24 cellular contexts compared by ENCODE assay signal in the genomic region with DNA sequence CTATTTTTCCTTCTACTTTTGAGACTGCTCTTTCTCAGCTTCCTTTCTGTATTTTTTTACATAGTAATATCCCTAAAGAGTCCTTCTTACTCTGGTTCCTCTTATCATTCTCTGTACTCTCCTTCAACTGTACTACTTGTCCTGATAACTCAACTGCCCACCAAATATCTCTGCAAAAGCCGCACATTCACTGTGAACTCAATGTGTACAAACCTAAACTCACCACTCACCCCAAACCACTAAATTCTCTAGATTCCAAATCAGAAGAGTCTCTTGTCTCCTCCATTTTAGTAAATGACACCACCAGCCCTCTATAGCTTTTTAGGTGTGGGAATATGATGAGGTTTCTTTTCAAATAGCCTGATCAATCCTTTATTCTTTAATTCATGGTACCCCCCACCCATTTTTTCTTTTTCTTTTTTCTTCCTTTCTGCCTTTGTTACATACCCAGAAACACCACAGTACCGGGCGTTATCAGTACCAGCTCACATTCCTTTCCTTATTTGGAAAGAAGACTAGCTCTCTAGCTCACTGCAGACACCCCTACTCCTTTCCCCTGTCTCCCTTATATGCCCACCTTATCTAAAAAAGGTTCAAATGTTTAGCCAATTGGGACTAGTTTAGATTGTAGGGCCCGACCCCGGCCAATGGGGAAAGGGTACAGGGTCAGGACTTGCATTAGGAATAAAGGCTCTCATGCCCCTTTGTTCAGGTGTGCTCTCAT.
DNase-seq lines count a peak whose midpoint lies in the region; ATAC-seq, FAIRE-seq and TF ChIP-seq lines count a peak whose summit lies in the region.
"Had no signal": no experiment of that assay in that cellular context is flagged by ENCODE, and none has a peak within 500 bp of the region (broad histone marks: within the 10 kb centered on the region; RNA-seq: fewer than 3 reads in every experiment).

No MANE protein-coding gene starts in this region.

- no peaks in the 10 kb centered on the region for H3K9me3 ChIP-seq in HUES64 (ENCODE audit: insufficient read depth, low read depth, low read length)
- H3K9me3 ChIP-seq in K562 (replicated peaks; ENCODE audit: control insufficient read depth, insufficient read depth, low read depth, low read length), result no peaks in the 10 kb centered on the region
- H3K9me3 ChIP-seq: BLaER1, SJSA1, suprapubic skin, uterus had no signal

- no peak for FAIRE-seq in K562 (lab: Jason Lieb, UNC)

- ATAC-seq in K562, result no peak
- ATAC-seq in GM18907 (IDR thresholded peaks at IDR 0.05; ENCODE audit: unreplicated experiment), result no peak
- no peak for ATAC-seq in HG02884 (IDR thresholded peaks at IDR 0.05; ENCODE audit: unreplicated experiment)
- ATAC-seq: activated CD8-positive, alpha-beta memory T cell treated with anti-CD3 and anti-CD28 coated beads, Interleukin-2, amount 10 ng/mL, durations not matched to agents 7 days and 5 days; left lobe of liver had no signal

- no peak overlapping the region for H3K4me3 ChIP-seq in HUES64 (ENCODE audit: low read length)
- H3K4me3 ChIP-seq in K562, result no peak overlapping the region
- no peak overlapping the region for H3K4me3 ChIP-seq in mesendoderm (ENCODE audit: low read length)
- H3K4me3 ChIP-seq: SJSA1, suprapubic skin, uterus had no signal

- H3K4me1 ChIP-seq in HUES64 (ENCODE audit: insufficient read depth, low read length), result peaks cover 27% of the 10 kb centered on the region
- H3K4me1 ChIP-seq in K562 (replicated peaks in 1 of 2; ENCODE audit: control insufficient read depth in 2 of 2, insufficient read depth in 2 of 2, low read length in 2 of 2), result peaks cover 9 to 11% of the 10 kb centered on the region in 2 experiments; a peak in 3 of 5 replicates
- peaks cover 11% of the 10 kb centered on the region for H3K4me1 ChIP-seq in mesendoderm (ENCODE audit: control insufficient read depth, low read depth, low read length)
- H3K4me1 ChIP-seq: SJSA1, uterus had no signal

- H2BK120ac ChIP-seq in mesendoderm (ENCODE audit: low read depth, low read length), result peak overlapping the region; percentile 98

- H4K5ac ChIP-seq in mesendoderm (ENCODE audit: low read length), result no peak overlapping the region

- WGBS in HUES64, result 75% methylated on average over 5 of the region's 5 CpGs
- 6% methylated on average over 3 of the region's 5 CpGs for WGBS in K562 (ENCODE audit: insufficient coverage, low coverage, missing lambda C conversion rate)
- 100% methylated on average over 1 of the region's 5 CpGs for WGBS in mesendoderm (ENCODE audit: extremely low coverage, insufficient coverage, low lambda C conversion rate)

- H3K18ac ChIP-seq in mesendoderm (ENCODE audit: low read length), result peak overlapping the region; percentile 87

- intact Hi-C loops in Calu3 (cut with micrococcal nuclease; ENCODE audit: unreplicated experiment), result no loop called here
- intact Hi-C loops in K562 (cut with micrococcal nuclease), result loop anchor here (1.0 kb wide), 1 partner anchor 23 kb away; no protein-coding TSS in a partner anchor

- TF ChIP-seq CTCF in Calu3 (IDR thresholded peaks at IDR 0.05; ENCODE audit: unreplicated experiment) (no peak), K562 (IDR thresholded peaks at IDR 0.05 in 2 of 3, conservative IDR thresholded peaks at IDR 0.05 in 1 of 3; ENCODE audit: insufficient read depth in 2 of 3, low read depth in 1 of 3, low read length in 3 of 3) (no peak)

- in situ Hi-C loops in K562 (cut with MboI), result no loop called here

- CTCF ChIA-PET in Calu3 (lab: Charles Lee), result no interaction called here
- CTCF ChIA-PET in K562 (lab: Yijun Ruan, JAX; ENCODE audit: low intra/inter-chr PET ratio), result no interaction called here

- TF ChIP-seq POLR2A in K562 (conservative IDR thresholded peaks at IDR 0.05), result no peak

- no peaks in the 10 kb centered on the region for H3K79me1 ChIP-seq in mesendoderm (ENCODE audit: low read length)

- H3K27ac ChIP-seq in HUES64 (ENCODE audit: low read depth, low read length) (peak overlapping the region; percentile 82), K562 (ENCODE audit: extremely low read depth, low read depth, low read length) (no peak overlapping the region), mesendoderm (ENCODE audit: low read depth, low read length) (peak overlapping the region; percentile 58)
- H3K27ac ChIP-seq: BLaER1, brain microvascular endothelial cell, SJSA1, suprapubic skin, uterus had no signal

- peak overlapping the region; percentile 86 for H3K27ac Mint-ChIP-seq in Calu3 (ENCODE audit: unreplicated experiment)
- H3K27ac Mint-ChIP-seq: activated CD4-positive, alpha-beta T cell treated with anti-CD3 and anti-CD28 coated beads, Interleukin-2, amount 10 ng/mL, durations not matched to agents 7 days and 5 days; activated CD8-positive, alpha-beta memory T cell treated with anti-CD3 and anti-CD28 coated beads, Interleukin-2, amount 10 ng/mL, durations not matched to agents 7 days and 5 days; activated naive CD8-positive, alpha-beta T cell treated with anti-CD3 and anti-CD28 coated beads for 36 hours; T-helper 1 cell treated with Interleukin-12 subunit alpha and Interleukin-12 subunit beta and Interleukin-4 antibody, amounts not matched to agents 30 μg/mL and 1 μg/mL, for 36 hours had no signal

- no peaks in the 10 kb centered on the region for H4K20me1 ChIP-seq in K562 (replicated peaks; ENCODE audit: control insufficient read depth, insufficient read depth, low read length)
- H4K20me1 ChIP-seq: BLaER1 had no signal

- H3K4ac ChIP-seq in mesendoderm (ENCODE audit: low read depth, low read length), result no peak overlapping the region

- H3K27me3 Mint-ChIP-seq in Calu3 (ENCODE audit: unreplicated experiment), result no peaks in the 10 kb centered on the region
- H3K27me3 Mint-ChIP-seq: activated naive CD8-positive, alpha-beta T cell treated with anti-CD3 and anti-CD28 coated beads for 36 hours had no signal

- peak overlapping the region; percentile 22 for H2BK5ac ChIP-seq in mesendoderm (ENCODE audit: low read length)

- no peaks in the 10 kb centered on the region for H3K36me3 ChIP-seq in HUES64 (ENCODE audit: insufficient read depth, low read length)
- H3K36me3 ChIP-seq in K562 (ENCODE audit: control insufficient read depth, insufficient read depth, low read length), result no peaks in the 10 kb centered on the region
- no peaks in the 10 kb centered on the region for H3K36me3 ChIP-seq in mesendoderm (ENCODE audit: control insufficient read depth, insufficient read depth, low read length)
- H3K36me3 ChIP-seq: BLaER1, brain microvascular endothelial cell, SJSA1, suprapubic skin, uterus had no signal

- BruUV-seq in Calu3 (replicated peaks; lab: Mats Ljungman, UMichigan) (no TSS peak), K562 (replicated peaks; lab: Mats Ljungman, UMichigan) (no TSS peak)

- H3K23ac ChIP-seq in mesendoderm (ENCODE audit: low read length), result no peak overlapping the region

- H3K9ac ChIP-seq in HUES64 (ENCODE audit: low read depth, low read length) (peak overlapping the region; percentile 52; the same call in 1 of the 2 replicates), K562 (ENCODE audit: insufficient read depth in 1 of 2, low read depth in 2 of 2, low read length in 2 of 2) (no peak overlapping the region), mesendoderm (ENCODE audit: low read length) (no peak overlapping the region)
- H3K9ac ChIP-seq: BLaER1 had no signal

- no peak overlapping the region for H2AK5ac ChIP-seq in mesendoderm (ENCODE audit: low read length)

- no peak overlapping the region for H2AFZ ChIP-seq in K562 (ENCODE audit: low read depth, low read length)

- peak overlapping the region; percentile 86 for H3K56ac ChIP-seq in mesendoderm (ENCODE audit: low read length)

- peak overlapping the region; percentile 73 for H3K4me3 Mint-ChIP-seq in Calu3 (ENCODE audit: low read depth, unreplicated experiment)
- H3K4me3 Mint-ChIP-seq: activated CD4-positive, alpha-beta T cell treated with anti-CD3 and anti-CD28 coated beads, Interleukin-2, amount 10 ng/mL, durations not matched to agents 7 days and 5 days; activated naive CD8-positive, alpha-beta T cell treated with anti-CD3 and anti-CD28 coated beads for 36 hours had no signal

- H3K4me2 ChIP-seq in K562 (ENCODE audit: insufficient read depth, low read length) (no peak overlapping the region), mesendoderm (ENCODE audit: low read length) (no peak overlapping the region)

- POLR2A ChIA-PET in K562 (lab: Yijun Ruan, JAX), result interaction anchor here (0.6 kb wide), 1 partner anchor 13 kb away, joined by 4 read pairs; no protein-coding TSS in a partner anchor

- DNase-seq in Calu3 (no peak), K562 (ENCODE audit: extremely low read depth in 1 of 4, low spot score in 3 of 4) (peak in 1 of 4 experiments; percentile 27), mesendoderm (peak; percentile 74), HCEC 1CT (no peak)
- no peak for DNase-seq in activated CD8-positive, alpha-beta memory T cell treated with anti-CD3 and anti-CD28 coated beads, Interleukin-2, amount 50 U/mL, for 48 hours
- DNase-seq: ACHN; activated CD4-positive, alpha-beta T cell treated with anti-CD3 and anti-CD28 coated beads, Interleukin-2, amount 10 ng/mL, durations not matched to agents 7 days and 5 days; activated CD8-positive, alpha-beta memory T cell treated with anti-CD3 and anti-CD28 coated beads, Interleukin-2, amount 10 ng/mL, durations not matched to agents 7 days and 5 days; activated naive CD8-positive, alpha-beta T cell treated with anti-CD3 and anti-CD28 coated beads for 36 hours; brain microvascular endothelial cell; cortex of kidney; KG1; NCI-H187 treated with DMSO at 0.1 percent for 48 hours; NCI-H446; posterior cingulate gyrus; uterus had no signal

- peaks cover 7% of the 10 kb centered on the region for H3K36me3 Mint-ChIP-seq in Calu3 (ENCODE audit: insufficient read depth, unreplicated experiment)
- H3K36me3 Mint-ChIP-seq: activated CD8-positive, alpha-beta memory T cell treated with anti-CD3 and anti-CD28 coated beads, Interleukin-2, amount 10 ng/mL, durations not matched to agents 7 days and 5 days; activated naive CD8-positive, alpha-beta T cell treated with anti-CD3 and anti-CD28 coated beads for 36 hours had no signal

- H4K8ac ChIP-seq in mesendoderm (ENCODE audit: low read depth, low read length), result no peak overlapping the region

- peak overlapping the region; percentile 85 for H2BK15ac ChIP-seq in mesendoderm (replicated peaks; ENCODE audit: low read depth)

- TF ChIP-seq RAD21 in K562 (CRISPR knock-in tag; conservative IDR thresholded peaks at IDR 0.05 in 1 of 2, IDR thresholded peaks at IDR 0.05 in 1 of 2), result no peak

- H3K27me3 ChIP-seq in HUES64 (ENCODE audit: insufficient read depth, low read length) (no peaks in the 10 kb centered on the region), K562 (ENCODE audit: control insufficient read depth in 2 of 2, insufficient read depth in 2 of 2, low read length in 2 of 2) (no peaks in the 10 kb centered on the region), mesendoderm (ENCODE audit: insufficient read depth, low read length, poor library complexity) (no peaks in the 10 kb centered on the region)
- H3K27me3 ChIP-seq: BLaER1, brain microvascular endothelial cell, SJSA1, suprapubic skin, uterus had no signal

- peaks cover 27% of the 10 kb centered on the region for H3K4me1 Mint-ChIP-seq in Calu3 (ENCODE audit: low read depth, unreplicated experiment)

- H3K9me1 ChIP-seq in K562 (ENCODE audit: control insufficient read depth, insufficient read depth, low read length), result no peaks in the 10 kb centered on the region

- H3K79me2 ChIP-seq in K562 (ENCODE audit: control insufficient read depth, insufficient read depth, low read length) (no peaks in the 10 kb centered on the region), mesendoderm (ENCODE audit: control insufficient read depth, insufficient read depth, low read length) (no peaks in the 10 kb centered on the region)

- peaks cover 4% of the 10 kb centered on the region for H3K9me3 Mint-ChIP-seq in Calu3 (ENCODE audit: low read depth, unreplicated experiment)
- H3K9me3 Mint-ChIP-seq: activated CD4-positive, alpha-beta T cell treated with anti-CD3 and anti-CD28 coated beads, Interleukin-2, amount 10 ng/mL, durations not matched to agents 7 days and 5 days; activated naive CD8-positive, alpha-beta T cell treated with anti-CD3 and anti-CD28 coated beads for 36 hours; T-helper 1 cell treated with Interleukin-12 subunit alpha and Interleukin-12 subunit beta and Interleukin-4 antibody, amounts not matched to agents 30 μg/mL and 1 μg/mL, for 36 hours had no signal

- TF ChIP-seq EP300 in K562 (IDR thresholded peaks at IDR 0.05; ENCODE audit: low read length), result no peak
